Comparison of ENCODE assay signal across 3 cellular contexts in the genomic region with DNA sequence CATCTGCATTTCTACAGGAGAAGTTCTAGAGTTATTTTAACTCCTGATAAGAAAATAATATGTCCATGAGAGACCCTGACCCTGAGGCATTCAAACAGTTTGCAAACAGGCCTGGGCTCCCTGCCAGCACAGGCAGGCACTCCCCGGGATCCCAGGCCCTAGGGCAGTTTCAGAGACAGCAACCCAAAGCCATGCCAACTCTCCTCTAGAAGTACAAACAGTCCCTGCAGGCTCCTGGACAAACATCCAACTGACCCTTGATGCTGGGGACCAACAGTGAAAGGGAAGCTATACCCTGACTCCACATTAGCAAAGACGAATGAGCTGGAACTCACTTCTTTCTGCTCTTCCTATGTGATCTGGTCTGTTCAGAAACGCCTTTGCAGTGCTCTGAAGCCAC.
TF ChIP-seq lines count a peak whose summit lies in the region.

No MANE protein-coding gene starts in this region.

TF ChIP-seq in Ishikawa, 13 proteins besides CTCF, POLR2A, EP300 and RAD21:
- no peak for TF ChIP-seq CEBPB (IDR thresholded peaks at IDR 0.05)
- no peak for TF ChIP-seq TAF1 (IDR thresholded peaks at IDR 0.05; ENCODE audit: low read depth)
- TF ChIP-seq TCF12 (IDR thresholded peaks at IDR 0.05; ENCODE audit: low read depth) = no peak
- TF ChIP-seq NFIC (IDR thresholded peaks at IDR 0.05) = 0 out of 2 replicates have a peak, but pooled peaks have one; percentile 31
- no peak for TF ChIP-seq YY1 (IDR thresholded peaks at IDR 0.05; ENCODE audit: low read depth)

TF ChIP-seq in WTC11, 78 proteins besides CTCF, POLR2A, EP300 and RAD21:
- TF ChIP-seq SMAD3 (CRISPR knock-in tag; IDR thresholded peaks at IDR 0.05; ENCODE audit: borderline replicate concordance) = no peak
- no peak for TF ChIP-seq ZNF671 (CRISPR knock-in tag; IDR thresholded peaks at IDR 0.05)
- TF ChIP-seq, protein P1, sequence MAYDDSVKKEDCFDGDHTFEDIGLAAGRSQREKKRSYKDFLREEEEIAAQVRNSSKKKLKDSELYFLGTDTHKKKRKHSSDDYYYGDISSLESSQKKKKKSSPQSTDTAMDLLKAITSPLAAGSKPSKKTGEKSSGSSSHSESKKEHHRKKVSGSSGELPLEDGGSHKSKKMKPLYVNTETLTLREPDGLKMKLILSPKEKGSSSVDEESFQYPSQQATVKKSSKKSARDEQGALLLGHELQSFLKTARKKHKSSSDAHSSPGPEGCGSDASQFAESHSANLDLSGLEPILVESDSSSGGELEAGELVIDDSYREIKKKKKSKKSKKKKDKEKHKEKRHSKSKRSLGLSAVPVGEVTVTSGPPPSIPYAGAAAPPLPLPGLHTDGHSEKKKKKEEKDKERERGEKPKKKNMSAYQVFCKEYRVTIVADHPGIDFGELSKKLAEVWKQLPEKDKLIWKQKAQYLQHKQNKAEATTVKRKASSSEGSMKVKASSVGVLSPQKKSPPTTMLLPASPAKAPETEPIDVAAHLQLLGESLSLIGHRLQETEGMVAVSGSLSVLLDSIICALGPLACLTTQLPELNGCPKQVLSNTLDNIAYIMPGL (CRISPR knock-in tag; IDR thresholded peaks at IDR 0.05) = no peak
- TF ChIP-seq, protein P2, sequence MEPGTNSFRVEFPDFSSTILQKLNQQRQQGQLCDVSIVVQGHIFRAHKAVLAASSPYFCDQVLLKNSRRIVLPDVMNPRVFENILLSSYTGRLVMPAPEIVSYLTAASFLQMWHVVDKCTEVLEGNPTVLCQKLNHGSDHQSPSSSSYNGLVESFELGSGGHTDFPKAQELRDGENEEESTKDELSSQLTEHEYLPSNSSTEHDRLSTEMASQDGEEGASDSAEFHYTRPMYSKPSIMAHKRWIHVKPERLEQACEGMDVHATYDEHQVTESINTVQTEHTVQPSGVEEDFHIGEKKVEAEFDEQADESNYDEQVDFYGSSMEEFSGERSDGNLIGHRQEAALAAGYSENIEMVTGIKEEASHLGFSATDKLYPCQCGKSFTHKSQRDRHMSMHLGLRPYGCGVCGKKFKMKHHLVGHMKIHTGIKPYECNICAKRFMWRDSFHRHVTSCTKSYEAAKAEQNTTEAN (CRISPR knock-in tag; IDR thresholded peaks at IDR 0.05) = no peak
- TF ChIP-seq, protein P3, sequence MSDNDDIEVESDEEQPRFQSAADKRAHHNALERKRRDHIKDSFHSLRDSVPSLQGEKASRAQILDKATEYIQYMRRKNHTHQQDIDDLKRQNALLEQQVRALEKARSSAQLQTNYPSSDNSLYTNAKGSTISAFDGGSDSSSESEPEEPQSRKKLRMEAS (CRISPR knock-in tag; IDR thresholded peaks at IDR 0.05) = no peak
- TF ChIP-seq ZNF396 (CRISPR knock-in tag; IDR thresholded peaks at IDR 0.05; ENCODE audit: borderline replicate concordance) = no peak
- no peak for TF ChIP-seq TEAD4 (CRISPR knock-in tag; IDR thresholded peaks at IDR 0.05)
- no peak for TF ChIP-seq NFATC4 (CRISPR knock-in tag; IDR thresholded peaks at IDR 0.05)
- TF ChIP-seq JUN (CRISPR knock-in tag; IDR thresholded peaks at IDR 0.05) = no peak
- TF ChIP-seq, protein P4, sequence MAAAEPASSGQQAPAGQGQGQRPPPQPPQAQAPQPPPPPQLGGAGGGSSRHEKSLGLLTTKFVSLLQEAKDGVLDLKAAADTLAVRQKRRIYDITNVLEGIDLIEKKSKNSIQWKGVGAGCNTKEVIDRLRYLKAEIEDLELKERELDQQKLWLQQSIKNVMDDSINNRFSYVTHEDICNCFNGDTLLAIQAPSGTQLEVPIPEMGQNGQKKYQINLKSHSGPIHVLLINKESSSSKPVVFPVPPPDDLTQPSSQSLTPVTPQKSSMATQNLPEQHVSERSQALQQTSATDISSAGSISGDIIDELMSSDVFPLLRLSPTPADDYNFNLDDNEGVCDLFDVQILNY (CRISPR knock-in tag; IDR thresholded peaks at IDR 0.05) = no peak
- no peak for TF ChIP-seq ZNF121 (CRISPR knock-in tag; IDR thresholded peaks at IDR 0.05)
- no peak for TF ChIP-seq TCF7 (CRISPR knock-in tag; IDR thresholded peaks at IDR 0.05; ENCODE audit: low read depth)
- TF ChIP-seq, protein P5, sequence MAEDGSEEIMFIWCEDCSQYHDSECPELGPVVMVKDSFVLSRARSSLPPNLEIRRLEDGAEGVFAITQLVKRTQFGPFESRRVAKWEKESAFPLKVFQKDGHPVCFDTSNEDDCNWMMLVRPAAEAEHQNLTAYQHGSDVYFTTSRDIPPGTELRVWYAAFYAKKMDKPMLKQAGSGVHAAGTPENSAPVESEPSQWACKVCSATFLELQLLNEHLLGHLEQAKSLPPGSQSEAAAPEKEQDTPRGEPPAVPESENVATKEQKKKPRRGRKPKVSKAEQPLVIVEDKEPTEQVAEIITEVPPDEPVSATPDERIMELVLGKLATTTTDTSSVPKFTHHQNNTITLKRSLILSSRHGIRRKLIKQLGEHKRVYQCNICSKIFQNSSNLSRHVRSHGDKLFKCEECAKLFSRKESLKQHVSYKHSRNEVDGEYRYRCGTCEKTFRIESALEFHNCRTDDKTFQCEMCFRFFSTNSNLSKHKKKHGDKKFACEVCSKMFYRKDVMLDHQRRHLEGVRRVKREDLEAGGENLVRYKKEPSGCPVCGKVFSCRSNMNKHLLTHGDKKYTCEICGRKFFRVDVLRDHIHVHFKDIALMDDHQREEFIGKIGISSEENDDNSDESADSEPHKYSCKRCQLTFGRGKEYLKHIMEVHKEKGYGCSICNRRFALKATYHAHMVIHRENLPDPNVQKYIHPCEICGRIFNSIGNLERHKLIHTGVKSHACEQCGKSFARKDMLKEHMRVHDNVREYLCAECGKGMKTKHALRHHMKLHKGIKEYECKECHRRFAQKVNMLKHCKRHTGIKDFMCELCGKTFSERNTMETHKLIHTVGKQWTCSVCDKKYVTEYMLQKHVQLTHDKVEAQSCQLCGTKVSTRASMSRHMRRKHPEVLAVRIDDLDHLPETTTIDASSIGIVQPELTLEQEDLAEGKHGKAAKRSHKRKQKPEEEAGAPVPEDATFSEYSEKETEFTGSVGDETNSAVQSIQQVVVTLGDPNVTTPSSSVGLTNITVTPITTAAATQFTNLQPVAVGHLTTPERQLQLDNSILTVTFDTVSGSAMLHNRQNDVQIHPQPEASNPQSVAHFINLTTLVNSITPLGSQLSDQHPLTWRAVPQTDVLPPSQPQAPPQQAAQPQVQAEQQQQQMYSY (CRISPR knock-in tag; IDR thresholded peaks at IDR 0.05) = no peak
- no peak for TF ChIP-seq SMAD4 (CRISPR knock-in tag; IDR thresholded peaks at IDR 0.05)
- TF ChIP-seq, protein P6, sequence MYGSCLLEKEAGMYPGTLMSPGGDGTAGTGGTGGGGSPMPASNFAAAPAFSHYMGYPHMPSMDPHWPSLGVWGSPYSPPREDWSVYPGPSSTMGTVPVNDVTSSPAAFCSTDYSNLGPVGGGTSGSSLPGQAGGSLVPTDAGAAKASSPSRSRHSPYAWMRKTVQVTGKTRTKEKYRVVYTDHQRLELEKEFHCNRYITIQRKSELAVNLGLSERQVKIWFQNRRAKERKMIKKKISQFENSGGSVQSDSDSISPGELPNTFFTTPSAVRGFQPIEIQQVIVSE (CRISPR knock-in tag; IDR thresholded peaks at IDR 0.05; ENCODE audit: borderline replicate concordance) = no peak
- no peak for TF ChIP-seq GTF2I (CRISPR knock-in tag; conservative IDR thresholded peaks at IDR 0.05)
- TF ChIP-seq, protein P7, sequence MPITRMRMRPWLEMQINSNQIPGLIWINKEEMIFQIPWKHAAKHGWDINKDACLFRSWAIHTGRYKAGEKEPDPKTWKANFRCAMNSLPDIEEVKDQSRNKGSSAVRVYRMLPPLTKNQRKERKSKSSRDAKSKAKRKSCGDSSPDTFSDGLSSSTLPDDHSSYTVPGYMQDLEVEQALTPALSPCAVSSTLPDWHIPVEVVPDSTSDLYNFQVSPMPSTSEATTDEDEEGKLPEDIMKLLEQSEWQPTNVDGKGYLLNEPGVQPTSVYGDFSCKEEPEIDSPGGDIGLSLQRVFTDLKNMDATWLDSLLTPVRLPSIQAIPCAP (CRISPR knock-in tag; IDR thresholded peaks at IDR 0.05) = no peak

TF ChIP-seq in HepG2, 621 proteins besides CTCF, POLR2A, EP300 and RAD21:
- TF ChIP-seq RFX5 (IDR thresholded peaks at IDR 0.05; ENCODE audit: low read depth, low read length) (no peak), CENPT (CRISPR knock-in tag; IDR thresholded peaks at IDR 0.05; ENCODE audit: low read depth) (no peak), ZBTB20 (CRISPR knock-in tag; IDR thresholded peaks at IDR 0.05; ENCODE audit: borderline replicate concordance, low read depth) (no peak), PCBP2 (optimal IDR thresholded peaks at IDR 0.05; ENCODE audit: low read depth, low read length, poor library complexity, severe bottlenecking) (no peak), KDM5B (CRISPR knock-in tag; IDR thresholded peaks at IDR 0.05; ENCODE audit: borderline replicate concordance) (no peak)
- TF ChIP-seq, protein P8, sequence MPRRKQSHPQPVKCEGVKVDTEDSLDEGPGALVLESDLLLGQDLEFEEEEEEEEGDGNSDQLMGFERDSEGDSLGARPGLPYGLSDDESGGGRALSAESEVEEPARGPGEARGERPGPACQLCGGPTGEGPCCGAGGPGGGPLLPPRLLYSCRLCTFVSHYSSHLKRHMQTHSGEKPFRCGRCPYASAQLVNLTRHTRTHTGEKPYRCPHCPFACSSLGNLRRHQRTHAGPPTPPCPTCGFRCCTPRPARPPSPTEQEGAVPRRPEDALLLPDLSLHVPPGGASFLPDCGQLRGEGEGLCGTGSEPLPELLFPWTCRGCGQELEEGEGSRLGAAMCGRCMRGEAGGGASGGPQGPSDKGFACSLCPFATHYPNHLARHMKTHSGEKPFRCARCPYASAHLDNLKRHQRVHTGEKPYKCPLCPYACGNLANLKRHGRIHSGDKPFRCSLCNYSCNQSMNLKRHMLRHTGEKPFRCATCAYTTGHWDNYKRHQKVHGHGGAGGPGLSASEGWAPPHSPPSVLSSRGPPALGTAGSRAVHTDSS (CRISPR knock-in tag; conservative IDR thresholded peaks at IDR 0.05) = no peak
